Comparison of ENCODE assay signal across 9 cellular contexts in the genomic region with DNA sequence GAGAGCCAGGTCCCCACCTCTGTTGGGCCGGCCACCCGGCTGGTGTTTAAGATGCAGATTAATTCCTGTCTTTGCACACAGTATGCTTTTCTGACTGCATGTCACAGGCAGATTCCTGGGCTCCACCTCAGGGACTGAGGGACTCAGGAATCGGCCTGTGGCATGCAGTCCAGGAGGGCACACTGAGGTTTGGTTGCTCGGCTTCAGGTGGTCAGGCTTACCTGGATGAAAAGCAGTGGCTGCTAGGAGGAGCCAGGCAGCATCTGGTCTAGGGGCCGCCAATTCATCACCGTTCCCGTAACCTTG. TPM values are rescaled to one million over a fixed set of nuclear protein-coding genes. Genes with fewer than 3 reads are reported as not detected.
DNase-seq lines count a peak whose midpoint lies in the region; ATAC-seq and TF ChIP-seq lines count a peak whose summit lies in the region.
"Had no signal": no experiment of that assay in that cellular context is flagged by ENCODE, and none has a peak within 500 bp of the region (broad histone marks: within the 10 kb centered on the region; RNA-seq: fewer than 3 reads in every experiment).

No MANE protein-coding gene starts in this region.

- H3K9me3 ChIP-seq in iPS DF 6.9 (ENCODE audit: control insufficient read depth, insufficient read depth, low read length) = no peaks in the 10 kb centered on the region

- H3K27ac Mint-ChIP-seq in HFFc6 (peak overlapping the region; percentile 72), activated B cell treated with CpG ODN at 0.5 μM for 24 hours (no peak overlapping the region)
- peak overlapping the region; percentile 93 for H3K27ac Mint-ChIP-seq in stimulated activated effector memory CD8-positive, alpha-beta T cell treated with anti-CD3 and anti-CD28 coated beads, Interleukin-12 subunit alpha, Interleukin-12 subunit beta, amount 100 ng/mL, for 72 hours

- H3K4me1 Mint-ChIP-seq in HFFc6 (ENCODE audit: low read depth) (peaks cover 37% of the 10 kb centered on the region), activated B cell treated with CpG ODN at 0.5 μM for 24 hours (peaks cover 35% of the 10 kb centered on the region)
- peaks cover 49% of the 10 kb centered on the region for H3K4me1 Mint-ChIP-seq in stimulated activated effector memory CD8-positive, alpha-beta T cell treated with anti-CD3 and anti-CD28 coated beads, Interleukin-12 subunit alpha, Interleukin-12 subunit beta, amount 100 ng/mL, for 72 hours

- ATAC-seq in activated B cell treated with CpG ODN at 0.5 μM for 24 hours (ENCODE audit: low read depth) = no peak
- no peak for ATAC-seq in stimulated activated effector memory CD8-positive, alpha-beta T cell treated with anti-CD3 and anti-CD28 coated beads, Interleukin-12 subunit alpha, Interleukin-12 subunit beta, amount 100 ng/mL, for 72 hours

- H3K27me3 Mint-ChIP-seq in HFFc6 (ENCODE audit: insufficient read depth) (no peaks in the 10 kb centered on the region; the same call in none of the 2 replicates), activated B cell treated with CpG ODN at 0.5 μM for 24 hours (no peaks in the 10 kb centered on the region)

- no peaks in the 10 kb centered on the region for H3K9me3 Mint-ChIP-seq in HFFc6
- H3K9me3 Mint-ChIP-seq in activated B cell treated with CpG ODN at 0.5 μM for 24 hours = no peaks in the 10 kb centered on the region
- no peaks in the 10 kb centered on the region for H3K9me3 Mint-ChIP-seq in stimulated activated effector memory CD8-positive, alpha-beta T cell treated with anti-CD3 and anti-CD28 coated beads, Interleukin-12 subunit alpha, Interleukin-12 subunit beta, amount 100 ng/mL, for 72 hours

- DNase-seq in HFFc6 = no peak
- no peak for DNase-seq in activated B cell treated with CpG ODN at 0.5 μM for 24 hours
- no peak for DNase-seq in iPS DF 6.9 (ENCODE audit: low read depth, low spot score)
- DNase-seq in stimulated activated effector memory CD8-positive, alpha-beta T cell treated with anti-CD3 and anti-CD28 coated beads, Interleukin-12 subunit alpha, Interleukin-12 subunit beta, amount 100 ng/mL, for 72 hours (ENCODE audit: low spot score in 2 of 2) = no peak
- no peak for DNase-seq in SHP77 treated with DMSO at 0.1 percent for 48 hours (lab: John Stamatoyannopoulos, UW)
- DNase-seq in NCI-H1417 treated with DMSO at 0.1 percent for 48 hours (lab: John Stamatoyannopoulos, UW) = no peak
- no peak for DNase-seq in NCI-H526 (lab: John Stamatoyannopoulos, UW)
- no peak for DNase-seq in activated effector memory CD4-positive, alpha-beta T cell treated with Interleukin-2 at 50 U/mL for 16 hours

- peak overlapping the region; percentile 90 for H3K4me3 Mint-ChIP-seq in HFFc6
- peak overlapping the region; percentile 88 for H3K4me3 Mint-ChIP-seq in activated B cell treated with CpG ODN at 0.5 μM for 24 hours
- peak overlapping the region; percentile 88 for H3K4me3 Mint-ChIP-seq in stimulated activated effector memory CD8-positive, alpha-beta T cell treated with anti-CD3 and anti-CD28 coated beads, Interleukin-12 subunit alpha, Interleukin-12 subunit beta, amount 100 ng/mL, for 72 hours

- no CpG with 5 or more reads among the region's 7 CpGs for WGBS in iPS DF 6.9 (ENCODE audit: insufficient coverage, insufficient read length)

- peaks cover 7% of the 10 kb centered on the region for H3K4me1 ChIP-seq in iPS DF 6.9 (ENCODE audit: control insufficient read depth, insufficient read depth, low read length)

- no peaks in the 10 kb centered on the region for H3K27me3 ChIP-seq in iPS DF 6.9 (ENCODE audit: control insufficient read depth, insufficient read depth, low read length)

- POLR2A ChIA-PET in activated B cell treated with CpG ODN at 0.5 μM for 24 hours (lab: Charles Lee) = interaction anchor here (1.8 kb wide), 1 partner anchor 112 kb away, joined by 7 read pairs; the partner anchor contains the start of gene BRD3OS

- CTCF ChIA-PET in activated B cell treated with CpG ODN at 0.5 μM for 24 hours (lab: Charles Lee) = no interaction called here

- H3K4me3 ChIP-seq in iPS DF 6.9 (ENCODE audit: low read length) = peak overlapping the region; percentile 88; the same call in 1 of the 2 replicates

- peaks cover 10% of the 10 kb centered on the region for H3K36me3 ChIP-seq in iPS DF 6.9 (ENCODE audit: control insufficient read depth, insufficient read depth, low read length)

- intact Hi-C loops in activated B cell treated with CpG ODN at 0.5 μM for 24 hours (cut with micrococcal nuclease) = loop anchor here (10.0 kb wide), 1 partner anchor 762 kb away; the partner anchor contains the start of genes STKLD1 and SURF4

- peaks cover 29% of the 10 kb centered on the region for H3K36me3 Mint-ChIP-seq in HFFc6 (ENCODE audit: low read depth)
- peaks cover 30% of the 10 kb centered on the region for H3K36me3 Mint-ChIP-seq in activated B cell treated with CpG ODN at 0.5 μM for 24 hours (ENCODE audit: low read depth)
- H3K36me3 Mint-ChIP-seq in stimulated activated effector memory CD8-positive, alpha-beta T cell treated with anti-CD3 and anti-CD28 coated beads, Interleukin-12 subunit alpha, Interleukin-12 subunit beta, amount 100 ng/mL, for 72 hours = peaks cover 48% of the 10 kb centered on the region

- H3K27ac ChIP-seq in iPS DF 6.9 (ENCODE audit: low read length) = no peak overlapping the region

- TF ChIP-seq CTCF in HFFc6 (IDR thresholded peaks at IDR 0.05) (no peak), activated B cell treated with CpG ODN at 0.5 μM for 24 hours (IDR thresholded peaks at IDR 0.05) (no peak)

RNA-seq across cellular contexts. Expression of gene WDR5, which starts 1.1 kb away (rescaled TPM):
- total RNA-seq in HFFc6 (2021; fragmentation: NEBNext Ultra II Directional; extraction: Animal tissue kit (Norgen Biotek cat#: 25700)) = 10 to 100 TPM; 24.6 to 31.1 (median 26.8) TPM
- total RNA-seq in activated B cell treated with CpG ODN at 0.5 μM for 24 hours = 20.8 and 22.4 TPM in 2 replicates

RNA-seq across cellular contexts. Expression of gene RNU6ATAC, which starts 27.4 kb away (rescaled TPM):
- 100 to 1,000 TPM in 4 of 6 experiments, 10 to 100 TPM in 2; 23.5 to 228 (median 130) TPM for total RNA-seq in HFFc6 (2021; fragmentation: NEBNext Ultra II Directional; extraction: Animal tissue kit (Norgen Biotek cat#: 25700))
- total RNA-seq in activated B cell treated with CpG ODN at 0.5 μM for 24 hours = 86.6 and 120 TPM in 2 replicates
- total RNA-seq: HT1080 had no signal
